ENCODE assay signal across 8 cellular contexts in the genomic region with DNA sequence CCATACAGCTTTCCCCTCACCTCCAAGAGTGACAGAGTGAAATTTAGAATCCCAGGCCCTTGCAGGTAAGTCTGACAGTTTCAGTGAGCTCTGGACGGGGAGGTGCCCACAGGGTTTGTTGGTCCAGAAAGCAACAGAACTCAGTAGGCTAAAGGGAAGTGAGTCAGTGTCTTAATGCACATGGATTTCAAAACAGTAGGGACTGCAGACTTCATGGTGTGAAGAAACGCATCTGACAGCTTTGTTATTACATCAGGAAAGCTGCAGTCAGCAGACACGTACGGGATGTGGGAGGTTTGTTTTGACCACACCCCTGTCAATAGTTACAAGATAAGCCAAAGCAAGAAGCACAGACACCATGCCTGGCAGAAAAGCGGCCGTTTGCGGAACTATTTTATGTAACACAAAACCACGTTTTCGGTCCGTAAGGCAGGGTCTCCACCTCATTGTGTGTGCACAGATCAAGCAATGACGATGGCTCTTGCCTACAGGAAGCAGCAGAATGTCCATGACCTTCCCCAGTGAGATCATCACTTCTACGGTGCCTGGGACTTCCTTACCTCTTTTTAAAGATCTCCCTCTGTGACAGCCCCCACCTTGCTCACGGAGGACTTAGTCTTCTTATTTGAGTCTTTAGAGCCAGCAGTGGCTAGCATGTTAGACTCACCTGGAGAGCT. TPM values are rescaled to one million over a fixed set of nuclear protein-coding genes. Genes with fewer than 3 reads are reported as not detected.
DNase-seq lines count a peak whose midpoint lies in the region; ATAC-seq lines count a peak whose summit lies in the region.

No MANE protein-coding gene starts in this region.

- ATAC-seq in HG03159 (IDR thresholded peaks at IDR 0.05; ENCODE audit: unreplicated experiment), result peak; percentile 81

- DNase-seq in SW480 (ENCODE audit: low spot score) (peak; percentile 95), iris pigment epithelial cell (ENCODE audit: low read depth) (peak; percentile 99), SHP77 treated with DMSO at 0.1 percent for 48 hours (lab: John Stamatoyannopoulos, UW) (no peak), foreskin melanocyte (no peak)
- peak; percentile 68 for DNase-seq in stimulated activated CD4-positive, alpha-beta T cell treated with anti-CD3 and anti-CD28 coated beads, Interleukin-1b, Interleukin-23, amount 100 ng/mL, for 48 hours

- H3K27ac ChIP-seq in adipose tissue (ENCODE audit: low read depth, low read length), result peak overlapping the region; percentile 86

- WGBS in adipose tissue, 3 donors, result 10 to 35% (median 17%) methylated on average over 13 of the region's 13 CpGs

- H3K4me3 ChIP-seq in GM08714 (ENCODE audit: low read length), result peak overlapping the region; percentile 35; the same call in 1 of the 2 replicates

RNA-seq across cellular contexts. Expression of gene FTH1, which starts 58.1 kb away (rescaled TPM):
- polyA plus RNA-seq in adipose tissue, result over 10,000 TPM in 1 of 3 donors, 1,000 to 10,000 TPM in 2; 2,935 to 16,025 (median 7,473) TPM

Comparison
In these comparisons a context has a peak if more than half of its experiments do, and no peak if none do; other contexts are left out.
1. DNase-seq: peak in SW480 (single experiment), iris pigment epithelial cell (single experiment) and stimulated activated CD4-positive, alpha-beta T cell treated with anti-CD3 and anti-CD28 coated beads, Interleukin-1b, Interleukin-23, amount 100 ng/mL, for 48 hours (single experiment); none in SHP77 treated with DMSO at 0.1 percent for 48 hours (single experiment) and foreskin melanocyte (single experiment).